Comparison of ENCODE assay signal across 20 cellular contexts in the genomic region with DNA sequence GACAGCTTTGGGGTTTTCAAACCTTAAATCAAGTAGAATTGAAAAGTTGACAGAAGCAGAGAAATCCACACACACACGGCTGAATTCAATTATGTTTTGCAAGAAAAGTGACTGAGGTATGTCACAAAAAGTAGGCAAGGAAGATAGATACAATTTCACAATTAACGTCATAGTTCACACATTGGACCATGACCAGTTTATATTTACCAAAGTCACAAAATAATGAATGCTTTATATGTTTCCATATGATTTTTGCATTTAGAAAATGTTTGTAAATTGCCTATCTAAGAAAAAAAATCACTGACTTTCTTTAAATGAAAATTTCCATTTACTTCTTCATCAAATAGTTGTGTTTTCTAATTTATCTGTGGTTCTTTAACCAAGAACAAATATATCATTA. TPM values are rescaled to one million over a fixed set of nuclear protein-coding genes. Genes with fewer than 3 reads are reported as not detected.
DNase-seq lines count a peak whose midpoint lies in the region; ATAC-seq and TF ChIP-seq lines count a peak whose summit lies in the region.
"Had no signal": no experiment of that assay in that cellular context is flagged by ENCODE, and none has a peak within 500 bp of the region (broad histone marks: within the 10 kb centered on the region; RNA-seq: fewer than 3 reads in every experiment).

No MANE protein-coding gene starts in this region.

- no peaks in the 10 kb centered on the region for H4K20me1 ChIP-seq in KMS-11 (ENCODE audit: insufficient read depth)

- H3K4me3 ChIP-seq in BE2C (ENCODE audit: low read depth, low read length): peak overlapping the region; percentile 76; the same call in 1 of the 2 replicates
- H3K4me3 ChIP-seq in KMS-11 (IDR thresholded peaks at IDR 0.05; ENCODE audit: insufficient read depth, low read depth, low read length): no peak overlapping the region
- H3K4me3 ChIP-seq in psoas muscle: peak overlapping the region; percentile 66
- no peak overlapping the region for H3K4me3 ChIP-seq in Caco-2 (ENCODE audit: low read depth, low read length)

- no peak overlapping the region for H3K27ac Mint-ChIP-seq in Caco-2 (ENCODE audit: unreplicated experiment)
- H3K27ac Mint-ChIP-seq: activated CD8-positive, alpha-beta T cell treated with anti-CD3 and anti-CD28 coated beads for 36 hours; activated T-cell treated with anti-CD3 and anti-CD28 coated beads, Interleukin-2, amount 50 U/mL, for 24 hours; CD8-positive, alpha-beta memory T cell had no signal

- POLR2A ChIA-PET in Caco-2 (lab: Charles Lee): no interaction called here

- intact Hi-C loops in psoas muscle (cut with DNase I): loop anchor here in 1 of 2 donors (10.0 kb wide), 1 partner anchor 90 kb away; no protein-coding TSS in a partner anchor
- intact Hi-C loops in Caco-2 (cut with micrococcal nuclease; ENCODE audit: unreplicated experiment): no loop called here

- H3K36me3 ChIP-seq in BE2C: no peaks in the 10 kb centered on the region
- H3K36me3 ChIP-seq in KMS-11 (ENCODE audit: insufficient read depth): no peaks in the 10 kb centered on the region
- H3K36me3 ChIP-seq in psoas muscle (ENCODE audit: insufficient read depth in 1 of 2, low read depth in 1 of 2): no peaks in the 10 kb centered on the region
- no peaks in the 10 kb centered on the region for H3K36me3 ChIP-seq in Caco-2 (ENCODE audit: control insufficient read depth, insufficient read depth, low read length)
- H3K36me3 ChIP-seq: ascending aorta, esophagus squamous epithelium, right atrium auricular region had no signal

- H3K9me3 ChIP-seq in BE2C: no peaks in the 10 kb centered on the region
- H3K9me3 ChIP-seq in psoas muscle: no peaks in the 10 kb centered on the region
- H3K9me3 ChIP-seq in Caco-2: no peaks in the 10 kb centered on the region
- H3K9me3 ChIP-seq: ascending aorta, esophagus squamous epithelium, right atrium auricular region had no signal

- no peak overlapping the region for H3K4me3 Mint-ChIP-seq in Caco-2 (ENCODE audit: unreplicated experiment)
- H3K4me3 Mint-ChIP-seq: activated CD8-positive, alpha-beta T cell treated with anti-CD3 and anti-CD28 coated beads for 36 hours had no signal

- no peaks in the 10 kb centered on the region for H3K79me2 ChIP-seq in KMS-11 (ENCODE audit: insufficient read depth, low read depth)

- no peaks in the 10 kb centered on the region for H3K27me3 Mint-ChIP-seq in Caco-2 (ENCODE audit: insufficient read depth, unreplicated experiment)

- no peak for ATAC-seq in psoas muscle
- ATAC-seq: activated CD4-positive, CD25-positive, alpha-beta regulatory T cell treated with anti-CD3 and anti-CD28 coated beads, Interleukin-2, amount 50 U/mL, for 24 hours; activated CD8-positive, alpha-beta T cell treated with anti-CD3 and anti-CD28 coated beads for 36 hours had no signal

- DNase-seq in BE2C (no peak), fibroblast of gingiva (ENCODE audit: low read depth) (peak; percentile 21), psoas muscle (no peak), DMS 273 treated with DMSO at 0.1 percent for 48 hours (lab: John Stamatoyannopoulos, UW) (no peak), Caco-2 (no peak), GM03348 (ENCODE audit: low spot score) (no peak)
- DNase-seq: activated CD8-positive, alpha-beta T cell treated with anti-CD3 and anti-CD28 coated beads for 36 hours; activated naive CD4-positive, alpha-beta T cell treated with anti-CD3 and anti-CD28 coated beads, Interleukin-2, amount 50 U/mL, for 16 hours; activated T-cell treated with anti-CD3 and anti-CD28 coated beads, Interleukin-2, amount 50 U/mL, for 24 hours; CD8-positive, alpha-beta memory T cell; effector memory CD8-positive, alpha-beta T cell; esophagus squamous epithelium; glutamatergic neuron; H7; KG1; RPMI8226 had no signal

- no peaks in the 10 kb centered on the region for H3K9me3 Mint-ChIP-seq in Caco-2 (ENCODE audit: unreplicated experiment)
- H3K9me3 Mint-ChIP-seq: activated CD8-positive, alpha-beta T cell treated with anti-CD3 and anti-CD28 coated beads for 36 hours; activated T-cell treated with anti-CD3 and anti-CD28 coated beads, Interleukin-2, amount 50 U/mL, for 24 hours; CD8-positive, alpha-beta memory T cell; effector memory CD8-positive, alpha-beta T cell had no signal

- no peaks in the 10 kb centered on the region for H3K36me3 Mint-ChIP-seq in Caco-2 (ENCODE audit: insufficient read depth, unreplicated experiment)
- H3K36me3 Mint-ChIP-seq: CD8-positive, alpha-beta memory T cell had no signal

- no peaks in the 10 kb centered on the region for H3K4me1 Mint-ChIP-seq in Caco-2 (ENCODE audit: low read depth, unreplicated experiment)

- CTCF ChIA-PET in Caco-2 (lab: Charles Lee): no interaction called here

- peak overlapping the region; percentile 65; the same call in 1 of the 2 replicates for H2AFZ ChIP-seq in KMS-11 (ENCODE audit: low read depth)

- no peak for TF ChIP-seq CTCF in BE2C (IDR thresholded peaks at IDR 0.05; ENCODE audit: low read depth, low read length)
- TF ChIP-seq CTCF in KMS-11 (conservative IDR thresholded peaks at IDR 0.05; ENCODE audit: low read depth, low read length): no peak
- no peak for TF ChIP-seq CTCF in psoas muscle (IDR thresholded peaks at IDR 0.05)
- no peak for TF ChIP-seq CTCF in Caco-2 (IDR thresholded peaks at IDR 0.05; ENCODE audit: insufficient read depth in 1 of 2, low read depth in 1 of 2, low read length in 1 of 2, severe bottlenecking in 1 of 2, unreplicated experiment in 1 of 2)

- H3K4me2 ChIP-seq in KMS-11: peak overlapping the region; percentile 18

- H3K27ac ChIP-seq in KMS-11: no peak overlapping the region
- peak overlapping the region; percentile 3 for H3K27ac ChIP-seq in psoas muscle
- H3K27ac ChIP-seq: ascending aorta had no signal

- H3K9ac ChIP-seq in KMS-11: 0 out of 2 replicates have a peak overlapping the region, but pooled peaks have one; percentile 55

- 59 to 74% (median 66%) methylated on average over 2 of the region's 2 CpGs for WGBS in psoas muscle, 3 donors

- no TSS peak for BruUV-seq in Caco-2 (replicated peaks; lab: Mats Ljungman, UMichigan)

- H3K4me1 ChIP-seq in BE2C (no peaks in the 10 kb centered on the region), KMS-11 (ENCODE audit: low read depth, poor library complexity, severe bottlenecking) (peaks cover 4% of the 10 kb centered on the region), psoas muscle (peaks cover 21% of the 10 kb centered on the region), Caco-2 (no peaks in the 10 kb centered on the region)
- H3K4me1 ChIP-seq: ascending aorta had no signal

- no peaks in the 10 kb centered on the region for H3K27me3 ChIP-seq in BE2C
- H3K27me3 ChIP-seq in KMS-11 (ENCODE audit: insufficient read depth, low read depth): no peaks in the 10 kb centered on the region
- H3K27me3 ChIP-seq in psoas muscle (ENCODE audit: insufficient read depth in 3 of 3, low read length in 2 of 3): peaks cover 0 to 39% (median 2%) of the 10 kb centered on the region in 3 donors
- H3K27me3 ChIP-seq in Caco-2 (replicated peaks; ENCODE audit: control insufficient read depth, insufficient read depth, low read length): no peaks in the 10 kb centered on the region
- H3K27me3 ChIP-seq: ascending aorta, right atrium auricular region had no signal

RNA-seq across cellular contexts. Expression of gene ZNF516, which starts 29.4 kb away (rescaled TPM):
- 11.1 TPM for polyA plus RNA-seq in BE2C (2012; ENCODE audit: insufficient read depth, insufficient read length, low read depth)
- total RNA-seq in psoas muscle (10 to 100 TPM in 3 of 4 donors, 1 to 10 TPM in 1; 9.6 to 20.6 (median 17.2) TPM), Caco-2 (2022) (14.3 and 25.5 TPM in 2 replicates)
- 1 to 10 TPM; 2.4 to 8.1 (median 2.7) TPM for polyA plus RNA-seq in psoas muscle

Comparison
In these comparisons a context has a peak if more than half of its experiments do, and no peak if none do; other contexts are left out.
1. H3K4me3 ChIP-seq: peak in BE2C (single experiment) and psoas muscle (single experiment); none in KMS-11 (single experiment) and Caco-2 (single experiment).